Comparison of ENCODE assay signal across 19 cellular contexts in the genomic region with DNA sequence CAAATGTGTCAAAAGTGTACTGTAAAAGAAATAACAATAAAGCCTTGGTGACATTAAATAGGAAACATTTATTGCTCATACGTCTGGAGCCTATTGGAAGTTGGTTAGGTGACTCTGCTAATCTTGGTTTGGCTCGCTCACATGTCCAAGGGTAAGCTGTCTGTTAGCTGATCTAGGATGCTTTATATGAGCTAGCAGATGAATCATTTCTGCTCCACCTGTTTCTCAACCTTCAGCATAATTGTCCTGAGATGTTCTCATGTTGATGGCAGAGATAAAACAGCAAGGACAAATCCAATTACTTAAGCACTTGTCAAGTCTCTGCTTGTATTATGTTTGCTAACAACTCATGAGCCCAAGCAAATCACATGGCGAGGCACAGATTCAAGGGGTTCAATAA. TPM values are rescaled to one million over a fixed set of nuclear protein-coding genes. Genes with fewer than 3 reads are reported as not detected.
DNase-seq lines count a peak whose midpoint lies in the region; TF ChIP-seq lines count a peak whose summit lies in the region.
"Had no signal": no experiment of that assay in that cellular context is flagged by ENCODE, and none has a peak within 500 bp of the region (broad histone marks: within the 10 kb centered on the region; RNA-seq: fewer than 3 reads in every experiment).

No MANE protein-coding gene starts in this region.

- no peaks in the 10 kb centered on the region for H3K79me2 ChIP-seq in mammary epithelial cell (ENCODE audit: insufficient read depth, low read length)

- DNase-seq in mammary epithelial cell (peak; percentile 34), breast epithelium (ENCODE audit: low spot score in 2 of 2) (no peak), NCI-H2171 (lab: John Stamatoyannopoulos, UW) (peak; percentile 33), WERI-Rb-1 (peak; percentile 40), NCI-H2081 (lab: John Stamatoyannopoulos, UW) (no peak), GM19238 (ENCODE audit: insufficient read length, low spot score) (no peak)
- no peak for DNase-seq in activated CD4-positive, alpha-beta T cell treated with anti-CD3 and anti-CD28 coated beads for 1 hour
- DNase-seq: ACHN; CD8-positive, alpha-beta T cell; EL; GF-D8; IMR-90; NCI-H146; NCI-H2081 treated with DMSO at 0.1 percent for 48 hours; NCI-H2227 treated with DMSO at 0.1 percent for 48 hours; NCI-H510A; NCI-H774 had no signal

- H3K9me3 ChIP-seq in mammary epithelial cell (replicated peaks; ENCODE audit: insufficient read depth, low read length) (no peaks in the 10 kb centered on the region), breast epithelium (no peaks in the 10 kb centered on the region), WERI-Rb-1 (ENCODE audit: severe bottlenecking) (no peaks in the 10 kb centered on the region)

- H2AFZ ChIP-seq in mammary epithelial cell (ENCODE audit: low read depth, low read length): no peak overlapping the region

- H3K4me2 ChIP-seq in mammary epithelial cell (ENCODE audit: insufficient read depth, low read depth, low read length): no peak overlapping the region
- H3K4me2 ChIP-seq: BLaER1 had no signal

- no peak overlapping the region for H3K9ac ChIP-seq in mammary epithelial cell (ENCODE audit: insufficient read depth, low read length)
- H3K9ac ChIP-seq: BLaER1 had no signal

- H3K4me1 ChIP-seq in mammary epithelial cell (ENCODE audit: insufficient read depth, low read length): no peaks in the 10 kb centered on the region
- H3K4me1 ChIP-seq in breast epithelium: no peaks in the 10 kb centered on the region
- H3K4me1 ChIP-seq: BLaER1 had no signal

- dilution Hi-C loops in mammary epithelial cell (cut with HindIII; ENCODE audit: low sequenced_read_pairs): no loop called here

- no peak for TF ChIP-seq POLR2A in breast epithelium (IDR thresholded peaks at IDR 0.05)

- intact Hi-C loops in mammary epithelial cell (cut with micrococcal nuclease): no loop called here
- intact Hi-C loops in breast epithelium (cut with DNase I; ENCODE audit: low total_unique reads): no loop called here

- H3K27me3 ChIP-seq in mammary epithelial cell (ENCODE audit: insufficient read depth, low read length): no peaks in the 10 kb centered on the region
- H3K27me3 ChIP-seq in breast epithelium: no peaks in the 10 kb centered on the region
- H3K27me3 ChIP-seq in WERI-Rb-1 (ENCODE audit: insufficient read depth, low read depth, severe bottlenecking): no peaks in the 10 kb centered on the region
- H3K27me3 ChIP-seq: BLaER1 had no signal

- TF ChIP-seq CTCF in mammary epithelial cell (conservative IDR thresholded peaks at IDR 0.05 in 1 of 2, IDR thresholded peaks at IDR 0.05 in 1 of 2; ENCODE audit: extremely low read depth in 1 of 2, insufficient read depth in 1 of 2, low read depth in 1 of 2, low read length in 2 of 2) (no peak), breast epithelium (IDR thresholded peaks at IDR 0.05) (no peak), WERI-Rb-1 (IDR thresholded peaks at IDR 0.05; ENCODE audit: low read depth, low read length) (no peak)

- H3K36me3 ChIP-seq in mammary epithelial cell (ENCODE audit: insufficient read depth, low read length) (no peaks in the 10 kb centered on the region), breast epithelium (no peaks in the 10 kb centered on the region), WERI-Rb-1 (no peaks in the 10 kb centered on the region)
- H3K36me3 ChIP-seq: BLaER1 had no signal

- BruUV-seq in mammary epithelial cell (replicated peaks; lab: Mats Ljungman, UMichigan): no TSS peak

- no peak overlapping the region for H3K4me3 ChIP-seq in mammary epithelial cell (replicated peaks in 1 of 3; ENCODE audit: insufficient read depth in 1 of 3, low read depth in 2 of 3, low read length in 3 of 3)
- H3K4me3 ChIP-seq in breast epithelium: no peak overlapping the region
- no peak overlapping the region for H3K4me3 ChIP-seq in WERI-Rb-1 (ENCODE audit: low read depth, low read length)
- H3K4me3 ChIP-seq: BLaER1 had no signal

- H3K27ac ChIP-seq in mammary epithelial cell (ENCODE audit: insufficient read depth, low read depth, low read length): no peak overlapping the region
- H3K27ac ChIP-seq in breast epithelium: no peak overlapping the region
- peak overlapping the region; percentile 56 for H3K27ac ChIP-seq in WERI-Rb-1
- H3K27ac ChIP-seq: BLaER1 had no signal

- no peaks in the 10 kb centered on the region for H4K20me1 ChIP-seq in mammary epithelial cell (ENCODE audit: insufficient read depth, low read length)
- H4K20me1 ChIP-seq: BLaER1 had no signal

- in situ Hi-C loops in mammary epithelial cell (cut with MboI; ENCODE audit: low sequenced_read_pairs in 2 of 2): no loop called here

- CTCF ChIA-PET in mammary epithelial cell (lab: Charles Lee; ENCODE audit: low non-redundant PET): no interaction called here

- 54% methylated on average over 3 of the region's 3 CpGs for WGBS in mammary epithelial cell (ENCODE audit: low coverage, missing lambda C conversion rate)

RNA-seq across cellular contexts. Expression of gene CD53, which starts 56.0 kb away (rescaled TPM):
- total RNA-seq in mammary epithelial cell (not detected), breast epithelium (10 to 100 TPM; 36.1 to 72.6 (median 50.2) TPM)
- 0.24 TPM for polyA plus RNA-seq in mammary epithelial cell
- not detected for polyA minus RNA-seq in mammary epithelial cell
- total RNA-seq: IMR-90, SK-MEL-5 had no signal
- polyA plus RNA-seq: IMR-90 had no signal

Comparison
In these comparisons a context has a peak if more than half of its experiments do, and no peak if none do; other contexts are left out.
1. DNase-seq: peak in mammary epithelial cell (single experiment), NCI-H2171 (single experiment) and WERI-Rb-1 (single experiment); none in breast epithelium (0 of 2), NCI-H2081 (0 of 2), GM19238 (single experiment) and activated CD4-positive, alpha-beta T cell treated with anti-CD3 and anti-CD28 coated beads for 1 hour (single experiment).
2. RNA of gene CD53, which starts 56.0 kb away (total RNA-seq): 36.1 to 72.6 TPM in breast epithelium; not detected in mammary epithelial cell; every median in the first group is over 10 times any median in the second.